ENCODE assay signal across 1 cellular context in genomic region chr11:60914620-60915249, GRCh38.
TF ChIP-seq lines count a peak whose summit lies in the region.

No MANE protein-coding gene starts in this region.

TF ChIP-seq in HEK293, 187 proteins besides CTCF, POLR2A, EP300 and RAD21 (continued from another document and continues in another):
- TF ChIP-seq ZBTB20 (tag by site-specific recombination; IDR thresholded peaks at IDR 0.05) (peak; percentile 49), ZNF624 (tag by site-specific recombination; IDR thresholded peaks at IDR 0.05) (no peak), ZBTB8A (tag by site-specific recombination; IDR thresholded peaks at IDR 0.05) (peak; percentile 70), KLF8 (tag by site-specific recombination; IDR thresholded peaks at IDR 0.05) (no peak; the same call in 1 of the 2 replicates), MZF1 (tag by site-specific recombination; IDR thresholded peaks at IDR 0.05; ENCODE audit: borderline replicate concordance) (no peak), OVOL3 (tag by site-specific recombination; IDR thresholded peaks at IDR 0.05) (no peak), ZNF792 (tag by site-specific recombination; IDR thresholded peaks at IDR 0.05) (no peak), ZBTB10 (tag by site-specific recombination; IDR thresholded peaks at IDR 0.05) (peak; percentile 1; the same call in 1 of the 2 replicates), ATF2 (tag by site-specific recombination; IDR thresholded peaks at IDR 0.05; ENCODE audit: low read depth) (no peak), ZNF221 (tag by site-specific recombination; IDR thresholded peaks at IDR 0.05; ENCODE audit: borderline replicate concordance) (no peak), ZNF626 (tag by site-specific recombination; IDR thresholded peaks at IDR 0.05) (no peak), HIC1 (tag by site-specific recombination; IDR thresholded peaks at IDR 0.05) (peak; percentile 73), GLIS1 (tag by site-specific recombination; IDR thresholded peaks at IDR 0.05) (peak; percentile 74), ZBTB1 (tag by site-specific recombination; IDR thresholded peaks at IDR 0.05) (no peak), ZNF2 (tag by site-specific recombination; IDR thresholded peaks at IDR 0.05) (no peak), ZNF114 (tag by site-specific recombination; IDR thresholded peaks at IDR 0.05) (no peak), ZBTB7A (tag by site-specific recombination; IDR thresholded peaks at IDR 0.05; ENCODE audit: low read depth) (no peak), TSHZ1 (tag by site-specific recombination; IDR thresholded peaks at IDR 0.05; ENCODE audit: borderline replicate concordance) (no peak), ZIC2 (tag by site-specific recombination; IDR thresholded peaks at IDR 0.05) (peak; percentile 65), ZBTB21 (tag by site-specific recombination; IDR thresholded peaks at IDR 0.05) (no peak), ZNF10 (tag by site-specific recombination; IDR thresholded peaks at IDR 0.05) (no peak), ZNF580 (tag by site-specific recombination; IDR thresholded peaks at IDR 0.05) (no peak), GLIS2 (tag by site-specific recombination; IDR thresholded peaks at IDR 0.05) (peak; percentile 78), ZNF146 (tag by site-specific recombination; IDR thresholded peaks at IDR 0.05) (no peak), PRDM6 (tag by site-specific recombination; IDR thresholded peaks at IDR 0.05) (no peak), ZNF157 (tag by site-specific recombination; IDR thresholded peaks at IDR 0.05) (no peak), ZNF544 (tag by site-specific recombination; IDR thresholded peaks at IDR 0.05) (no peak), ZNF394 (tag by site-specific recombination; IDR thresholded peaks at IDR 0.05; ENCODE audit: borderline replicate concordance) (no peak), ZNF658 (tag by site-specific recombination; IDR thresholded peaks at IDR 0.05) (no peak), PRDM4 (tag by site-specific recombination; IDR thresholded peaks at IDR 0.05) (no peak), ZNF837 (tag by site-specific recombination; IDR thresholded peaks at IDR 0.05) (no peak), ZNF518A (tag by site-specific recombination; conservative IDR thresholded peaks at IDR 0.05; ENCODE audit: low read depth) (no peak), PATZ1 (tag by site-specific recombination; IDR thresholded peaks at IDR 0.05) (peak; percentile 74)
